25 cellular contexts compared by ENCODE assay signal in genomic region chr14:79017561-79017960, GRCh38.
"Had no signal": no experiment of that assay in that cellular context is flagged by ENCODE, and none has a peak within 500 bp of the region (broad histone marks: within the 10 kb centered on the region; RNA-seq: fewer than 3 reads in every experiment).

No MANE protein-coding gene starts in this region.

- H3K36me3 Mint-ChIP-seq: natural killer cell; stimulated activated effector memory CD8-positive, alpha-beta T cell treated with anti-CD3 and anti-CD28 coated beads, Interleukin-12 subunit alpha, Interleukin-12 subunit beta, amount 100 ng/mL, for 72 hours had no signal

- H3K27ac Mint-ChIP-seq: effector memory CD8-positive, alpha-beta T cell; natural killer cell; stimulated activated effector memory CD8-positive, alpha-beta T cell treated with anti-CD3 and anti-CD28 coated beads, Interleukin-12 subunit alpha, Interleukin-12 subunit beta, amount 100 ng/mL, for 72 hours had no signal

- H3K9me3 Mint-ChIP-seq: natural killer cell had no signal

- FAIRE-seq: endometrium, islet of Langerhans had no signal

- H3K4me3 Mint-ChIP-seq: effector memory CD8-positive, alpha-beta T cell; natural killer cell; stimulated activated effector memory CD8-positive, alpha-beta T cell treated with anti-CD3 and anti-CD28 coated beads, Interleukin-12 subunit alpha, Interleukin-12 subunit beta, amount 100 ng/mL, for 72 hours had no signal

- H3K4me1 Mint-ChIP-seq: natural killer cell; stimulated activated effector memory CD8-positive, alpha-beta T cell treated with anti-CD3 and anti-CD28 coated beads, Interleukin-12 subunit alpha, Interleukin-12 subunit beta, amount 100 ng/mL, for 72 hours had no signal

- H3K36me3 ChIP-seq: esophagus squamous epithelium, heart right ventricle, left lung, prostate gland, right atrium auricular region, tibial artery, upper lobe of left lung had no signal

- H3K9me3 ChIP-seq: esophagus squamous epithelium, heart right ventricle, left lung, prostate gland, right atrium auricular region, testis, tibial artery, upper lobe of left lung had no signal

- H3K27me3 Mint-ChIP-seq: effector memory CD8-positive, alpha-beta T cell had no signal

- DNase-seq: cortex of kidney; effector memory CD8-positive, alpha-beta T cell; erythroblast; esophagus squamous epithelium; glutamatergic neuron; heart right ventricle; hippocampal formation; left cardiac atrium; left lung; mesendoderm; midbrain; natural killer cell; stimulated activated CD4-positive, alpha-beta T cell treated with anti-CD3 and anti-CD28 coated beads, Interleukin-2, amount 100 ng/mL, for 24 hours; stimulated activated CD4-positive, alpha-beta T cell treated with anti-CD3 and anti-CD28 coated beads, Interleukin-4, amount 100 ng/mL, for 24 hours; stimulated activated naive CD8-positive, alpha-beta T cell treated with anti-CD3 and anti-CD28 coated beads, Interleukin-15, Interleukin-2, amounts not matched to agents 100 U/mL and 50 U/mL, for 24 hours; substantia nigra; testis; tibial artery; upper lobe of left lung had no signal

- H3K4me1 ChIP-seq: esophagus squamous epithelium, heart right ventricle, left lung, prostate gland, right atrium auricular region, testis, tibial artery, upper lobe of left lung had no signal

- H3K27ac ChIP-seq: esophagus squamous epithelium, heart right ventricle, left lung, prostate gland, right atrium auricular region, testis, tibial artery, upper lobe of left lung had no signal

- H3K27me3 ChIP-seq: esophagus squamous epithelium, heart right ventricle, left lung, right atrium auricular region, testis, tibial artery, upper lobe of left lung had no signal

- H3K4me3 ChIP-seq: esophagus squamous epithelium, heart right ventricle, left lung, prostate gland, right atrium auricular region, testis, tibial artery, upper lobe of left lung had no signal

- ATAC-seq: effector memory CD8-positive, alpha-beta T cell; heart right ventricle; left cardiac atrium; left lung; natural killer cell; sciatic nerve; stimulated activated effector memory CD8-positive, alpha-beta T cell treated with anti-CD3 and anti-CD28 coated beads, Interleukin-12 subunit alpha, Interleukin-12 subunit beta, amount 100 ng/mL, for 72 hours; stimulated activated naive CD8-positive, alpha-beta T cell treated with anti-CD3 and anti-CD28 coated beads, Interleukin-15, Interleukin-2, amounts not matched to agents 100 U/mL and 50 U/mL, for 24 hours had no signal
